9 cellular contexts compared by ENCODE assay signal in genomic region chr17:17834974-17835373, GRCh38. TPM values are rescaled to one million over a fixed set of nuclear protein-coding genes. Genes with fewer than 3 reads are reported as not detected.
DNase-seq lines count a peak whose midpoint lies in the region; ATAC-seq and TF ChIP-seq lines count a peak whose summit lies in the region.
"Had no signal": no experiment of that assay in that cellular context is flagged by ENCODE, and none has a peak within 500 bp of the region (broad histone marks: within the 10 kb centered on the region; RNA-seq: fewer than 3 reads in every experiment).

No MANE protein-coding gene starts in this region.

- no peak for ATAC-seq in upper lobe of left lung (ENCODE audit: low FRiP score in 2 of 2)

- peak overlapping the region; percentile 82 for H3K4me3 ChIP-seq in astrocyte of the cerebellum (ENCODE audit: low read depth, low read length)
- peak overlapping the region in 1 of 2 experiments; percentile 84 for H3K4me3 ChIP-seq in mesenchymal stem cell (ENCODE audit: insufficient read depth in 1 of 2, low read depth in 1 of 2, low read length in 2 of 2)
- peak overlapping the region in 2 of 4 donors; percentile 67 to 78 for H3K4me3 ChIP-seq in upper lobe of left lung

- H2BK15ac ChIP-seq in mesenchymal stem cell (ENCODE audit: low read depth, poor library complexity, severe bottlenecking) = peak overlapping the region; percentile 77

- no peaks in the 10 kb centered on the region for H3K27me3 ChIP-seq in mesenchymal stem cell (ENCODE audit: control insufficient read depth in 1 of 2, insufficient read depth in 1 of 2, low read length in 2 of 2)
- H3K27me3 ChIP-seq in upper lobe of left lung = no peaks in the 10 kb centered on the region

- peak overlapping the region; percentile 25 for H4K8ac ChIP-seq in mesenchymal stem cell (ENCODE audit: low read length)

- no peak for TF ChIP-seq EP300 in upper lobe of left lung (IDR thresholded peaks at IDR 0.05)

- peak overlapping the region; percentile 83 for H4K91ac ChIP-seq in mesenchymal stem cell (ENCODE audit: low read length)

- peaks cover 73% of the 10 kb centered on the region for H3K4me1 Mint-ChIP-seq in activated naive CD4-positive, alpha-beta T cell treated with anti-CD3 and anti-CD28 coated beads for 36 hours (ENCODE audit: low read depth)

- peak overlapping the region; percentile 46 for H2AK5ac ChIP-seq in mesenchymal stem cell (ENCODE audit: low read length, severe bottlenecking)

- peaks cover 31% of the 10 kb centered on the region for H3K36me3 Mint-ChIP-seq in activated naive CD4-positive, alpha-beta T cell treated with anti-CD3 and anti-CD28 coated beads for 36 hours (ENCODE audit: low read depth)

- peak overlapping the region in 1 of 2 experiments; percentile 61 for H3K23ac ChIP-seq in mesenchymal stem cell (ENCODE audit: low read length in 2 of 2)

- CTCF ChIA-PET in activated naive CD4-positive, alpha-beta T cell treated with anti-CD3 and anti-CD28 coated beads for 36 hours (lab: Charles Lee) = interaction anchor here (0.8 to 4.1 kb wide), 4 partner anchors 20 to 27 kb away, joined by 3 to 43 read pairs (median 6); no protein-coding TSS in a partner anchor

- no peaks in the 10 kb centered on the region for H3K27me3 Mint-ChIP-seq in activated naive CD4-positive, alpha-beta T cell treated with anti-CD3 and anti-CD28 coated beads for 36 hours (ENCODE audit: low read depth)

- H3K9me3 Mint-ChIP-seq in activated naive CD4-positive, alpha-beta T cell treated with anti-CD3 and anti-CD28 coated beads for 36 hours = no peaks in the 10 kb centered on the region

- H3K79me1 ChIP-seq in mesenchymal stem cell (replicated peaks; ENCODE audit: low read length, poor library complexity, severe bottlenecking) = peaks cover 27% of the 10 kb centered on the region

- H3K9ac ChIP-seq in mesenchymal stem cell (ENCODE audit: low read length) = peak overlapping the region; percentile 97

- TF ChIP-seq CTCF in astrocyte of the cerebellum (IDR thresholded peaks at IDR 0.05; ENCODE audit: low read depth, low read length, missing control alignments) (no peak), upper lobe of left lung (IDR thresholded peaks at IDR 0.05) (no peak)

- H2BK120ac ChIP-seq in mesenchymal stem cell (ENCODE audit: low read depth, low read length) = no peak overlapping the region

- 90% methylated on average over 4 of the region's 4 CpGs for WGBS in mesenchymal stem cell
- WGBS in upper lobe of left lung, 2 donors = 61 to 91% methylated on average over 4 of the region's 4 CpGs

- H2BK12ac ChIP-seq in mesenchymal stem cell (ENCODE audit: low read length in 2 of 2) = no peak overlapping the region

- H3K36me3 ChIP-seq in mesenchymal stem cell (ENCODE audit: control insufficient read depth in 1 of 2, insufficient read depth in 2 of 2, low read depth in 1 of 2, low read length in 2 of 2) = peaks cover 13 to 16% of the 10 kb centered on the region in 2 experiments
- peaks cover 0 to 12% (median 1%) of the 10 kb centered on the region in 4 donors for H3K36me3 ChIP-seq in upper lobe of left lung

- H3K4ac ChIP-seq in mesenchymal stem cell (ENCODE audit: low read depth in 1 of 2, low read length in 2 of 2) = peak overlapping the region in 1 of 2 experiments; percentile 46

- no peak for TF ChIP-seq POLR2A in upper lobe of left lung (IDR thresholded peaks at IDR 0.05)

- H3K27ac ChIP-seq in mesenchymal stem cell (ENCODE audit: low read length, poor library complexity, severe bottlenecking) = no peak overlapping the region
- H3K27ac ChIP-seq in upper lobe of left lung = peak overlapping the region in 3 of 4 donors; percentile 13 to 99 (median 99)

- H3K4me1 ChIP-seq in mesenchymal stem cell (ENCODE audit: control insufficient read depth, insufficient read depth, low read depth, low read length) = peaks cover 36% of the 10 kb centered on the region
- H3K4me1 ChIP-seq in upper lobe of left lung = peaks cover 49 to 87% (median 67%) of the 10 kb centered on the region in 4 donors

- DNase-seq in activated naive CD4-positive, alpha-beta T cell treated with anti-CD3 and anti-CD28 coated beads for 36 hours = no peak
- DNase-seq in activated naive CD4-positive, alpha-beta T cell treated with anti-CD3 and anti-CD28 coated beads, Interleukin-2, amount 50 U/mL, for 16 hours = no peak
- DNase-seq in astrocyte of the cerebellum (ENCODE audit: low read depth) = no peak
- DNase-seq in mesenchymal stem cell = no peak
- no peak for DNase-seq in upper lobe of left lung
- no peak for DNase-seq in NCI-H510A treated with DMSO at 0.1 percent for 48 hours (lab: John Stamatoyannopoulos, UW)
- no peak for DNase-seq in stimulated activated CD4-positive, alpha-beta T cell treated with anti-CD3 and anti-CD28 coated beads, Interleukin-15, amount 100 ng/mL, for 24 hours
- DNase-seq in Kasumi-1 (lab: John Stamatoyannopoulos, UW) = no peak
- DNase-seq: NCI-H524 treated with DMSO at 0.1 percent for 48 hours had no signal

- H3K4me3 Mint-ChIP-seq in activated naive CD4-positive, alpha-beta T cell treated with anti-CD3 and anti-CD28 coated beads for 36 hours = peak overlapping the region; percentile 91

- no peak overlapping the region for H3K14ac ChIP-seq in mesenchymal stem cell (ENCODE audit: low read length in 2 of 2)

- H3K18ac ChIP-seq in mesenchymal stem cell (ENCODE audit: low read depth in 1 of 2, low read length in 2 of 2) = peak overlapping the region in 1 of 2 experiments; percentile 6

- H2AFZ ChIP-seq in mesenchymal stem cell (ENCODE audit: low read depth, low read length) = no peak overlapping the region

- H3K27ac Mint-ChIP-seq in activated naive CD4-positive, alpha-beta T cell treated with anti-CD3 and anti-CD28 coated beads for 36 hours = peak overlapping the region; percentile 98

- in situ Hi-C loops in astrocyte of the cerebellum (cut with HindIII; ENCODE audit: low sequenced_read_pairs) = no loop called here

- no peaks in the 10 kb centered on the region for H3K9me3 ChIP-seq in mesenchymal stem cell (ENCODE audit: control insufficient read depth, low read length)
- H3K9me3 ChIP-seq in upper lobe of left lung = no peaks in the 10 kb centered on the region

- intact Hi-C loops in activated naive CD4-positive, alpha-beta T cell treated with anti-CD3 and anti-CD28 coated beads for 36 hours (cut with micrococcal nuclease) = loop anchor here (1.0 to 2.0 kb wide), 2 partner anchors 11 to 16 kb away; no protein-coding TSS in a partner anchor

- no peak overlapping the region for H2BK5ac ChIP-seq in mesenchymal stem cell (ENCODE audit: low read depth, low read length, poor library complexity, severe bottlenecking)

- no peak overlapping the region for H3K4me2 ChIP-seq in mesenchymal stem cell (ENCODE audit: low read length, poor library complexity, severe bottlenecking)

RNA-seq across cellular contexts. Expression of gene SREBF1, which starts 1.8 kb away (rescaled TPM):
- 10 to 100 TPM; 79.3 to 84.9 TPM for total RNA-seq in activated naive CD4-positive, alpha-beta T cell treated with anti-CD3 and anti-CD28 coated beads for 36 hours
- 89.9 TPM for polyA plus RNA-seq in mesenchymal stem cell (2013, experiment 1 of 2)
- 89.1 TPM for polyA plus RNA-seq in mesenchymal stem cell (2013, experiment 2 of 2)
- total RNA-seq in upper lobe of left lung = 100 to 1,000 TPM in 3 of 6 donors, 10 to 100 TPM in 3; 64.2 to 579 (median 123) TPM
